ENCODE assay signal across 33 cellular contexts in genomic region chr1:14100916-14101315, GRCh38.
"Had no signal": no experiment of that assay in that cellular context is flagged by ENCODE, and none has a peak within 500 bp of the region (broad histone marks: within the 10 kb centered on the region; RNA-seq: fewer than 3 reads in every experiment).

No MANE protein-coding gene starts in this region.

- H3K4me2 ChIP-seq: KMS-11 had no signal

- H3K27me3 ChIP-seq: MG63 had no signal

- H3K27ac ChIP-seq: KMS-11 had no signal

- H3K4me3 ChIP-seq: MG63 had no signal

- H3K36me3 ChIP-seq: MG63 had no signal

- H3K9ac ChIP-seq: KMS-11 had no signal

- DNase-seq: Karpas-422, Kasumi-1, MG63, MM.1S, MV-4-11, NCI-H1048, NCI-H1092, NCI-H1092 treated with DMSO at 0.1 percent for 48 hours, NCI-H1105, NCI-H1105 treated with DMSO at 0.1 percent for 48 hours, NCI-H1417 treated with DMSO at 0.1 percent for 48 hours, NCI-H1436, NCI-H1436 treated with DMSO at 0.1 percent for 48 hours, NCI-H146, NCI-H1694, NCI-H1694 treated with DMSO at 0.1 percent for 48 hours, NCI-H187, NCI-H187 treated with DMSO at 0.1 percent for 48 hours, NCI-H1930, NCI-H2029, NCI-H2029 treated with DMSO at 0.1 percent for 48 hours, NCI-H2081, NCI-H2081 treated with DMSO at 0.1 percent for 48 hours, NCI-H2107, NCI-H2171, NCI-H2171 treated with DMSO at 0.1 percent for 48 hours, NCI-H2227 treated with DMSO at 0.1 percent for 48 hours, NCI-H226, NCI-H345, NCI-H446, NCI-H446 treated with DMSO at 0.1 percent for 48 hours, NCI-H510A had no signal
